28 cellular contexts compared by ENCODE assay signal in the genomic region with DNA sequence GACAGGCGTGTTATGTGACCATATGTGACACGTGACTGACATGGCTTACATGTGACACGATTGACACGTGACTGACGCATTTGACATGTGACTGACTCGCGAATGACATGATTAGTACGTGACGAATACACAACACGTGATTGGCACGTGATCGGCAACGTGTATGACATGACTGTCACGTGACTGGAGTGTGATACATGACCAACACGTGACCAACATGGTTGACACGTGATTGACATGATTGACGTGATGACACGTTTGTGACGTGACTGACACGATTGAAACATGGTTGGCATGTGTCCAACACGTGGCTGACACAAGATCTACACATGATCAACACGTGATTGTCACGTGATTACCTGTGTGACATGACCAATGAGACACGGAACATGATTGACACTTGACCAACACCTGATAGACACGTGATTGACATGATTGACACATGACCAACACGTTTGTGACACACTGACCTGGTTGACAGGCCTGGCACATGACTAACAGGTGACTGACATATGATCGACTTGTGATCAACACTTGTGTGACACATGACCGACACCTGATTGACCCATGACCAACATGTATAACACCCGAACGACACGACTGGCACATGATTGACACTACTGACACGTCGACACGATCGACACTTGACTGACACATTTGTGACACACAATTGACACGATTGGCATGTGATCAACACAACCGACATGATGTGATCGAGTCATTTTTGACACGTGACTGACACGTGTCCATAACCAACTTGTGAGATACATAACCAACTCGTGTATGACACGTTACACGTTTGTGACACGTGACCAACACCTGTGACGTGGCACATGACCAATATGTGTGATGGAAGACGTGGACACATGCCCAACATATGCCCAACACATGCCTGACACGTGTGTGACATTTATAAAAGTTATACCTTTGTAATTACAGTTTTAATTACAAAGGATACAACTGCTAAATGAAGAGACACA. TPM values are rescaled to one million over a fixed set of nuclear protein-coding genes. Genes with fewer than 3 reads are reported as not detected.
DNase-seq lines count a peak whose midpoint lies in the region; FAIRE-seq and TF ChIP-seq lines count a peak whose summit lies in the region.
"Had no signal": no experiment of that assay in that cellular context is flagged by ENCODE, and none has a peak within 500 bp of the region (broad histone marks: within the 10 kb centered on the region; RNA-seq: fewer than 3 reads in every experiment).

No MANE protein-coding gene starts in this region.

- no peaks in the 10 kb centered on the region for H3K9me3 ChIP-seq in GM23248 (ENCODE audit: low read depth)
- peaks cover 29% of the 10 kb centered on the region for H3K9me3 ChIP-seq in SJCRH30 (replicated peaks)

- H2AFZ ChIP-seq in GM23248: no peak overlapping the region

- in situ Hi-C loops in GM23248 (cut with MboI) (no loop called here), GM13977 (cut with MboI; ENCODE audit: low pct_unique_long_range_greater_than_20kb, low sequenced_read_pairs, unreplicated experiment) (no loop called here)

- H3K36me3 ChIP-seq in GM23248 (ENCODE audit: low read depth): no peaks in the 10 kb centered on the region
- H3K36me3 ChIP-seq in SJCRH30: peaks cover 2% of the 10 kb centered on the region
- H3K36me3 ChIP-seq: brain microvascular endothelial cell, left lung, Peyer's patch had no signal

- H3K27ac Mint-ChIP-seq in endothelial cell (ENCODE audit: unreplicated experiment) (no peak overlapping the region), nephron progenitor cell (no peak overlapping the region)
- H3K27ac Mint-ChIP-seq: activated CD8-positive, alpha-beta T cell treated with anti-CD3 and anti-CD28 coated beads for 36 hours; activated naive CD4-positive, alpha-beta T cell treated with anti-CD3 and anti-CD28 coated beads, Interleukin-2, amount 10 ng/mL, durations not matched to agents 7 days and 5 days; activated T-helper 17 cell treated with anti-CD3 and anti-CD28 coated beads, Interleukin-2, amount 50 U/mL, for 72 hours; IgD-negative memory B cell; memory B cell; T-helper 2 cell treated with Interferon-gamma antibody and Interleukin-4, amounts not matched to agents 5 μg/mL and 100 μg/mL, for 36 hours had no signal

- no peak overlapping the region for H3K4me2 ChIP-seq in GM23248 (ENCODE audit: unreplicated experiment)
- H3K4me2 ChIP-seq: BLaER1 treated with 17β-estradiol and CSF1 and Interleukin-3, amounts not matched to agents 10 nM and 100 nM had no signal

- intact Hi-C loops in posterior vena cava (cut with DNase I): no loop called here

- H3K9ac ChIP-seq in GM23248: no peak overlapping the region
- H3K9ac ChIP-seq: BLaER1 treated with 17β-estradiol and CSF1 and Interleukin-3, amounts not matched to agents 10 nM and 100 nM had no signal

- H3K4me3 ChIP-seq in GM23248: no peak overlapping the region
- H3K4me3 ChIP-seq in SJCRH30: no peak overlapping the region
- H3K4me3 ChIP-seq: BLaER1 treated with 17β-estradiol and CSF1 and Interleukin-3, amounts not matched to agents 10 nM and 100 nM; left lung; Peyer's patch; tibial artery had no signal

- TF ChIP-seq CTCF in endothelial cell (IDR thresholded peaks at IDR 0.05; ENCODE audit: unreplicated experiment) (no peak), nephron progenitor cell (IDR thresholded peaks at IDR 0.05) (no peak), GM13977 (IDR thresholded peaks at IDR 0.05; ENCODE audit: extremely low read depth, insufficient read depth, missing control alignments) (no peak)

- peak overlapping the region; percentile 44 for H3K4me3 Mint-ChIP-seq in endothelial cell (ENCODE audit: unreplicated experiment)
- no peak overlapping the region for H3K4me3 Mint-ChIP-seq in nephron progenitor cell
- H3K4me3 Mint-ChIP-seq: activated CD8-positive, alpha-beta T cell treated with anti-CD3 and anti-CD28 coated beads for 36 hours; activated naive CD4-positive, alpha-beta T cell treated with anti-CD3 and anti-CD28 coated beads, Interleukin-2, amount 10 ng/mL, durations not matched to agents 7 days and 5 days; activated T-helper 17 cell treated with anti-CD3 and anti-CD28 coated beads, Interleukin-2, amount 50 U/mL, for 72 hours; memory B cell; neural crest cell; T-helper 2 cell treated with Interferon-gamma antibody and Interleukin-4, amounts not matched to agents 5 μg/mL and 100 μg/mL, for 36 hours had no signal

- no peaks in the 10 kb centered on the region for H4K20me1 ChIP-seq in GM23248 (ENCODE audit: insufficient read depth)

- DNase-seq in GM23248 (peak; percentile 13), SJCRH30 (no peak), endothelial cell (ENCODE audit: low spot score) (no peak), posterior vena cava (ENCODE audit: low spot score) (peak; percentile 42), nephron progenitor cell (no peak), GM12892 (ENCODE audit: insufficient read length) (no peak), GM13977 (ENCODE audit: low spot score) (no peak)
- DNase-seq: activated CD8-positive, alpha-beta T cell treated with anti-CD3 and anti-CD28 coated beads for 36 hours; activated naive CD4-positive, alpha-beta T cell treated with anti-CD3 and anti-CD28 coated beads, Interleukin-2, amount 10 ng/mL, durations not matched to agents 7 days and 5 days; brain microvascular endothelial cell; Caco-2; DMS79; GOT3; NCI-H446 treated with DMSO at 0.1 percent for 48 hours; Peyer's patch; posterior cingulate gyrus; SHP77 treated with DMSO at 0.1 percent for 48 hours; tibial artery had no signal

- peaks cover 14% of the 10 kb centered on the region for H3K9me3 Mint-ChIP-seq in endothelial cell (ENCODE audit: unreplicated experiment)
- H3K9me3 Mint-ChIP-seq in nephron progenitor cell: peaks cover 70% of the 10 kb centered on the region

- peaks cover 19% of the 10 kb centered on the region for H3K27me3 Mint-ChIP-seq in endothelial cell (ENCODE audit: unreplicated experiment)
- H3K27me3 Mint-ChIP-seq in nephron progenitor cell (ENCODE audit: low read depth, poor library complexity): peaks cover 7% of the 10 kb centered on the region
- H3K27me3 Mint-ChIP-seq: activated CD8-positive, alpha-beta T cell treated with anti-CD3 and anti-CD28 coated beads for 36 hours; activated naive CD4-positive, alpha-beta T cell treated with anti-CD3 and anti-CD28 coated beads, Interleukin-2, amount 10 ng/mL, durations not matched to agents 7 days and 5 days; activated T-helper 17 cell treated with anti-CD3 and anti-CD28 coated beads, Interleukin-2, amount 50 U/mL, for 72 hours; IgD-negative memory B cell; memory B cell had no signal

- no peaks in the 10 kb centered on the region for H3K79me2 ChIP-seq in GM23248 (ENCODE audit: insufficient read depth)

- 85 to 86% methylated on average over 47 of the region's 47 CpGs for WGBS in GM23248 (ENCODE audit: low coverage in 1 of 2, low lambda C conversion rate in 2 of 2, missing lambda C conversion rate in 2 of 2), 2 experiments

- no peaks in the 10 kb centered on the region for H3K27me3 ChIP-seq in GM23248 (replicated peaks; ENCODE audit: insufficient read depth)
- H3K27me3 ChIP-seq in SJCRH30: no peaks in the 10 kb centered on the region
- H3K27me3 ChIP-seq: brain microvascular endothelial cell, left lung, Peyer's patch, tibial artery had no signal

- no peaks in the 10 kb centered on the region for H3K4me1 Mint-ChIP-seq in endothelial cell (ENCODE audit: unreplicated experiment)
- H3K4me1 Mint-ChIP-seq in nephron progenitor cell: no peaks in the 10 kb centered on the region
- H3K4me1 Mint-ChIP-seq: activated naive CD4-positive, alpha-beta T cell treated with anti-CD3 and anti-CD28 coated beads, Interleukin-2, amount 10 ng/mL, durations not matched to agents 7 days and 5 days; memory B cell had no signal

- H3K36me3 Mint-ChIP-seq in endothelial cell (ENCODE audit: low read depth, unreplicated experiment): peaks cover 35% of the 10 kb centered on the region
- peaks cover 67% of the 10 kb centered on the region for H3K36me3 Mint-ChIP-seq in nephron progenitor cell (ENCODE audit: low read depth)

- no peaks in the 10 kb centered on the region for H3K4me1 ChIP-seq in GM23248 (ENCODE audit: insufficient read depth)
- peaks cover 10% of the 10 kb centered on the region for H3K4me1 ChIP-seq in SJCRH30
- H3K4me1 ChIP-seq: Caco-2, left lung, Peyer's patch, tibial artery had no signal

- FAIRE-seq in GM12892 (lab: Jason Lieb, UNC): no peak
- FAIRE-seq: GM18507, GM19239, islet of Langerhans had no signal

- H3K27ac ChIP-seq in GM23248 (no peak overlapping the region), SJCRH30 (peak overlapping the region; percentile 58)
- H3K27ac ChIP-seq: BLaER1 treated with 17β-estradiol and CSF1 and Interleukin-3, amounts not matched to agents 10 nM and 100 nM; brain microvascular endothelial cell; left lung; Peyer's patch; tibial artery had no signal

- no peak for TF ChIP-seq POLR2A in GM12892 (IDR thresholded peaks at IDR 0.05; ENCODE audit: low read depth, low read length)

- H3K9me2 ChIP-seq in GM23248 (ENCODE audit: insufficient read depth): no peaks in the 10 kb centered on the region

- H3F3A ChIP-seq in GM23248 (ENCODE audit: insufficient read depth): peaks cover 46% of the 10 kb centered on the region

RNA-seq across cellular contexts. Expression of gene CRPPA, which starts 21.1 kb away (rescaled TPM):
- 1.8 and 3.8 TPM in 2 replicates for total RNA-seq in GM23248 (2014; rRNA removed; shearing (Covaris generic))
- 1.8 TPM in 2 replicates for polyA plus RNA-seq in GM23248 (2016; fragmentation: Nextera tagmentation; extraction: Ambion mirVana)
- 8.8 and 9.3 TPM in 2 replicates for total RNA-seq in SJCRH30 (2014; rRNA removed; shearing (Covaris generic))
- total RNA-seq in endothelial cell (ENCODE audit: unreplicated experiment): 3.2 TPM
- total RNA-seq in posterior vena cava: 1 to 10 TPM; 4.7 to 5.3 TPM
- polyA plus RNA-seq in GM12892 (2012; ENCODE audit: missing spikeins): not detected

Comparison
In these comparisons a context has a peak if more than half of its experiments do, and no peak if none do; other contexts are left out.
1. DNase-seq: peak in GM23248 (single experiment) and posterior vena cava (single experiment); none in SJCRH30 (0 of 2), endothelial cell (single experiment), nephron progenitor cell (single experiment), GM12892 (single experiment) and GM13977 (single experiment).